Comparison of ENCODE assay signal across 8 cellular contexts in genomic region chr6:168370310-168370991, GRCh38. TPM values are rescaled to one million over a fixed set of nuclear protein-coding genes. Genes with fewer than 3 reads are reported as not detected.
DNase-seq lines count a peak whose midpoint lies in the region; ATAC-seq, FAIRE-seq and TF ChIP-seq lines count a peak whose summit lies in the region.

No MANE protein-coding gene starts in this region.

- FAIRE-seq in D721Med (lab: Jason Lieb, UNC), result no peak

- H3K4me3 ChIP-seq in left ventricle myocardium inferior, result no peak overlapping the region
- H3K4me3 ChIP-seq in gastrocnemius medialis, result no peak overlapping the region

- no peak overlapping the region for H3K27ac ChIP-seq in RWPE1
- no peak overlapping the region for H3K27ac ChIP-seq in left ventricle myocardium inferior (replicated peaks)
- H3K27ac ChIP-seq in gastrocnemius medialis, result no peak overlapping the region

- peak; percentile 55 for TF ChIP-seq CTCF in D721Med (IDR thresholded peaks at IDR 0.05; ENCODE audit: insufficient read depth, missing control alignments)
- peak; percentile 76 for TF ChIP-seq CTCF in RWPE1 (conservative IDR thresholded peaks at IDR 0.05; ENCODE audit: low read depth)
- TF ChIP-seq CTCF in left ventricle myocardium inferior (IDR thresholded peaks at IDR 0.05; ENCODE audit: borderline replicate concordance), result peak; percentile 85
- TF ChIP-seq CTCF in gastrocnemius medialis (IDR thresholded peaks at IDR 0.05 in 4 of 5, conservative IDR thresholded peaks at IDR 0.05 in 1 of 5), result peak; percentile 34 to 78 (median 66)

- no peak for TF ChIP-seq POLR2A in gastrocnemius medialis (IDR thresholded peaks at IDR 0.05)

- POLR2A ChIA-PET in RWPE1 (lab: Yijun Ruan, JAX; ENCODE audit: low non-redundant PET), result no interaction called here

- intact Hi-C loops in left ventricle myocardium inferior (cut with micrococcal nuclease) (loop anchor here (5.0 kb wide), 1 partner anchor 512 kb away; no protein-coding TSS in a partner anchor), gastrocnemius medialis (cut with DNase I; ENCODE audit: low total_unique reads) (loop anchor here (1.0 to 10.0 kb wide), 2 partner anchors 274 to 514 kb away; no protein-coding TSS in a partner anchor)

- CTCF ChIA-PET in RWPE1 (lab: Yijun Ruan, JAX), result interaction anchor here (0.6 to 1.0 kb wide), 7 partner anchors 91 to 705 kb away, joined by 3 to 6 read pairs (median 3); no protein-coding TSS in a partner anchor

- H3K36me3 ChIP-seq in left ventricle myocardium inferior (no peaks in the 10 kb centered on the region), gastrocnemius medialis (no peaks in the 10 kb centered on the region)

- in situ Hi-C loops in gastrocnemius medialis (cut with MboI; ENCODE audit: low sequenced_read_pairs in 4 of 4), result loop anchor here in 1 of 4 donors (25.0 kb wide), 1 partner anchor 517 kb away; no protein-coding TSS in a partner anchor

- ATAC-seq in HG02943 (IDR thresholded peaks at IDR 0.05; ENCODE audit: low read depth, unreplicated experiment) (peak; percentile 55), gastrocnemius medialis (peak; percentile 56 to 65), HG02588 (IDR thresholded peaks at IDR 0.05; ENCODE audit: unreplicated experiment) (no peak)

- DNase-seq in D721Med (ENCODE audit: insufficient read length, low spot score) (no peak), RWPE1 (ENCODE audit: low spot score) (peak; percentile 73), activated gamma-delta T cell treated with Interleukin-2 at 50 U/mL for 16 hours (peak; percentile 59), left ventricle myocardium inferior (peak; percentile 77), gastrocnemius medialis (peak in 1 of 2 donors; percentile 49), AML-193 (lab: John Stamatoyannopoulos, UW) (no peak)

- H3K9me3 ChIP-seq in left ventricle myocardium inferior (replicated peaks) (no peaks in the 10 kb centered on the region), gastrocnemius medialis (no peaks in the 10 kb centered on the region)

- H3K4me1 ChIP-seq in left ventricle myocardium inferior (peaks cover 4% of the 10 kb centered on the region), gastrocnemius medialis (no peaks in the 10 kb centered on the region)

- H3K27me3 ChIP-seq in left ventricle myocardium inferior (ENCODE audit: low read depth), result peaks cover 76% of the 10 kb centered on the region
- peaks cover 0 to 8% (median 0%) of the 10 kb centered on the region in 3 donors for H3K27me3 ChIP-seq in gastrocnemius medialis

RNA-seq across cellular contexts. Expression of gene DACT2, which starts 50.9 kb away (rescaled TPM):
- total RNA-seq in left ventricle myocardium inferior (2.3 TPM), gastrocnemius medialis (under 1 TPM in 1 of 4 donors, not detected in 3; 0.24 TPM)

Comparison
In these comparisons a context has a peak if more than half of its experiments do, and no peak if none do; other contexts are left out.
1. DNase-seq: peak in RWPE1 (single experiment), activated gamma-delta T cell treated with Interleukin-2 at 50 U/mL for 16 hours (single experiment) and left ventricle myocardium inferior (single experiment); none in D721Med (single experiment) and AML-193 (0 of 2).
2. Peak in every context shown above with its lines, with median percentiles within 50 percentile points of each other: CTCF ChIP-seq.